Comparison of ENCODE assay signal across 32 cellular contexts in the genomic region with DNA sequence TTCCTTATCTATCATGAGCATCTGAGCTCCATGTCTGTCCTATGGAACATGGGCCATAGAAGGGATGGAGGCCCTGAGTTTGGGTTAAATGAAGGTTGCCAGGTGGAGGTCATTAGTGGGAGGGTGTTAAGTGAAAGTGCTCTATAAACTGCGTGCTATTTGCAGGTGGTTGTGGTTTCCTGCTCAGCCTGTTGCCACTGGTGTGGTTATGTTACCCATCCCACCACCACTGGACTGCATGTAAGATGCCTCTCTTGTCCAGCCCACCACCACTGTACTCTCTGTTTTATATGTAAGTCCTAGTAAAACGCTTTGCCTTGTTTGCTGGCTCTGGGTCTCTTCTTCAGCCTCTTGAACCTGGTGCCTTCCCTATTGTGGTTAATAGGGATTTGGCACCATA.
"Had no signal": no experiment of that assay in that cellular context is flagged by ENCODE, and none has a peak within 500 bp of the region (broad histone marks: within the 10 kb centered on the region; RNA-seq: fewer than 3 reads in every experiment).

No MANE protein-coding gene starts in this region.

- H3K27ac ChIP-seq: PC-9, RWPE1, SJCRH30, SK-N-MC had no signal

- H3K4me1 ChIP-seq: SJCRH30 had no signal

- H2AFZ ChIP-seq: PC-9 had no signal

- ATAC-seq: Panc1, Right ventricle myocardium inferior, SK-N-SH treated with all-trans-retinoic acid at 6 μM for 48 hours, T-cell had no signal

- H3K9me3 ChIP-seq: MG63, SJCRH30 had no signal

- H3K36me3 ChIP-seq: MG63, SJCRH30 had no signal

- H3K27me3 ChIP-seq: MG63 had no signal

- H3K4me2 ChIP-seq: PC-9 had no signal

- FAIRE-seq: RCC 7860 had no signal

- H3K4me3 ChIP-seq: MG63, PC-9, SJCRH30, SK-N-MC had no signal

- DNase-seq: Kasumi-1, MG63, MV-4-11, NCI-H1092, NCI-H1105, NCI-H1417 treated with DMSO at 0.1 percent for 48 hours, NCI-H1436 treated with DMSO at 0.1 percent for 48 hours, NCI-H1694 treated with DMSO at 0.1 percent for 48 hours, NCI-H1930, NCI-H2029 treated with DMSO at 0.1 percent for 48 hours, NCI-H2081 treated with DMSO at 0.1 percent for 48 hours, NCI-H2107, NCI-H2171, NCI-H226, NCI-H446 treated with DMSO at 0.1 percent for 48 hours, NCI-H510A, NCI-H524, NCI-H526, NCI-H69, NCI-H748 treated with DMSO at 0.1 percent for 48 hours, NCI-H82, PC-9, SHP77, SIG-M5, SJCRH30, T-cell had no signal
